13 cellular contexts compared by ENCODE assay signal in genomic region chr11:118305726-118306125, GRCh38. TPM values are rescaled to one million over a fixed set of nuclear protein-coding genes. Genes with fewer than 3 reads are reported as not detected.
DNase-seq lines count a peak whose midpoint lies in the region; ATAC-seq lines count a peak whose summit lies in the region.
"Had no signal": no experiment of that assay in that cellular context is flagged by ENCODE, and none has a peak within 500 bp of the region (broad histone marks: within the 10 kb centered on the region; RNA-seq: fewer than 3 reads in every experiment).

No MANE protein-coding gene starts in this region.

- no peaks in the 10 kb centered on the region for H3K79me2 ChIP-seq in Karpas-422 (ENCODE audit: low read length)

- POLR2A ChIA-PET in activated CD4-positive, alpha-beta T cell treated with anti-CD3 and anti-CD28 coated beads, Interleukin-2, amount 10 ng/mL, durations not matched to agents 7 days and 5 days (lab: Charles Lee): interaction anchor here (0.8 to 2.7 kb wide), 3 partner anchors 36 to 107 kb away, joined by 3 to 17 read pairs (median 6); partner anchors contain the start of genes CD3D and JAML

- H2AFZ ChIP-seq in Karpas-422 (ENCODE audit: low read length): peak overlapping the region; percentile 67

- CTCF ChIA-PET in activated CD4-positive, alpha-beta T cell treated with anti-CD3 and anti-CD28 coated beads, Interleukin-2, amount 10 ng/mL, durations not matched to agents 7 days and 5 days (lab: Charles Lee): interaction anchor here (1.2 to 2.6 kb wide), 6 partner anchors 10 to 107 kb away, joined by 3 to 10 read pairs (median 6); partner anchors contain the start of gene CD3D

- H3K4me1 Mint-ChIP-seq in activated CD4-positive, alpha-beta T cell treated with anti-CD3 and anti-CD28 coated beads, Interleukin-2, amount 10 ng/mL, durations not matched to agents 7 days and 5 days: peaks cover 80% of the 10 kb centered on the region
- H3K4me1 Mint-ChIP-seq in activated naive CD8-positive, alpha-beta T cell treated with anti-CD3 and anti-CD28 coated beads, Interleukin-2, amount 50 U/mL, for 24 hours: peaks cover 86% of the 10 kb centered on the region

- H3K4me3 ChIP-seq in Karpas-422 (ENCODE audit: low read length): no peak overlapping the region
- H3K4me3 ChIP-seq: colonic mucosa had no signal

- peaks cover 60% of the 10 kb centered on the region for H3K36me3 Mint-ChIP-seq in activated CD4-positive, alpha-beta T cell treated with anti-CD3 and anti-CD28 coated beads, Interleukin-2, amount 10 ng/mL, durations not matched to agents 7 days and 5 days (ENCODE audit: low read depth)
- H3K36me3 Mint-ChIP-seq in activated naive CD8-positive, alpha-beta T cell treated with anti-CD3 and anti-CD28 coated beads, Interleukin-2, amount 50 U/mL, for 24 hours (ENCODE audit: low read depth): peaks cover 56% of the 10 kb centered on the region

- H3K4me2 ChIP-seq in Karpas-422 (ENCODE audit: low read depth, low read length, poor library complexity, severe bottlenecking): no peak overlapping the region

- DNase-seq in Karpas-422 (no peak), KBM-7 (no peak), T-helper 9 cell (no peak)
- peak; percentile 67 for DNase-seq in activated CD4-positive, alpha-beta T cell treated with anti-CD3 and anti-CD28 coated beads, Interleukin-2, amount 10 ng/mL, durations not matched to agents 7 days and 5 days
- no peak for DNase-seq in activated naive CD8-positive, alpha-beta T cell treated with anti-CD3 and anti-CD28 coated beads, Interleukin-2, amount 50 U/mL, for 24 hours
- DNase-seq in stimulated activated naive CD4-positive, alpha-beta T cell (lab: John Stamatoyannopoulos, UW): peak; percentile 17 to 80 (median 58)
- DNase-seq: colonic mucosa, NCI-H1105 treated with DMSO at 0.1 percent for 48 hours, NCI-H446 treated with DMSO at 0.1 percent for 48 hours had no signal

- no peak overlapping the region for H3K27ac ChIP-seq in Karpas-422 (ENCODE audit: low read length)
- H3K27ac ChIP-seq: colonic mucosa, VCaP had no signal

- H3K9me3 Mint-ChIP-seq in activated CD4-positive, alpha-beta T cell treated with anti-CD3 and anti-CD28 coated beads, Interleukin-2, amount 10 ng/mL, durations not matched to agents 7 days and 5 days: no peaks in the 10 kb centered on the region
- no peaks in the 10 kb centered on the region for H3K9me3 Mint-ChIP-seq in activated naive CD8-positive, alpha-beta T cell treated with anti-CD3 and anti-CD28 coated beads, Interleukin-2, amount 50 U/mL, for 24 hours

- ATAC-seq in activated naive CD8-positive, alpha-beta T cell treated with anti-CD3 and anti-CD28 coated beads, Interleukin-2, amount 50 U/mL, for 24 hours: no peak
- no peak for ATAC-seq in GM18858 (IDR thresholded peaks at IDR 0.05; ENCODE audit: unreplicated experiment)

- no peaks in the 10 kb centered on the region for H3K36me3 ChIP-seq in Karpas-422 (ENCODE audit: insufficient read depth, low read length)
- H3K36me3 ChIP-seq: colonic mucosa had no signal

- in situ Hi-C loops in KBM-7 (cut with MboI; ENCODE audit: low pct_unique_long_range_greater_than_20kb, low sequenced_read_pairs): loop anchor here (10.0 kb wide), 1 partner anchor 49 kb away; the partner anchor contains the start of gene UBE4A

- no peaks in the 10 kb centered on the region for H3K4me1 ChIP-seq in Karpas-422 (ENCODE audit: low read length)
- H3K4me1 ChIP-seq: colonic mucosa had no signal

- H3K9me3 ChIP-seq in Karpas-422 (ENCODE audit: low read length): no peaks in the 10 kb centered on the region
- H3K9me3 ChIP-seq: colonic mucosa had no signal

- no peak overlapping the region for H3K9ac ChIP-seq in Karpas-422 (ENCODE audit: low read length)

- no peaks in the 10 kb centered on the region for H3K27me3 Mint-ChIP-seq in activated CD4-positive, alpha-beta T cell treated with anti-CD3 and anti-CD28 coated beads, Interleukin-2, amount 10 ng/mL, durations not matched to agents 7 days and 5 days
- no peaks in the 10 kb centered on the region for H3K27me3 Mint-ChIP-seq in activated naive CD8-positive, alpha-beta T cell treated with anti-CD3 and anti-CD28 coated beads, Interleukin-2, amount 50 U/mL, for 24 hours

- H3K27ac Mint-ChIP-seq in activated CD4-positive, alpha-beta T cell treated with anti-CD3 and anti-CD28 coated beads, Interleukin-2, amount 10 ng/mL, durations not matched to agents 7 days and 5 days: peak overlapping the region; percentile 99
- peak overlapping the region; percentile 98 for H3K27ac Mint-ChIP-seq in activated naive CD8-positive, alpha-beta T cell treated with anti-CD3 and anti-CD28 coated beads, Interleukin-2, amount 50 U/mL, for 24 hours

- no peaks in the 10 kb centered on the region for H4K20me1 ChIP-seq in Karpas-422 (ENCODE audit: insufficient read depth, low read depth, low read length)

- no peaks in the 10 kb centered on the region for H3K9me2 ChIP-seq in Karpas-422 (replicated peaks; ENCODE audit: insufficient read depth, low read length)

- peak overlapping the region; percentile 99 for H3K4me3 Mint-ChIP-seq in activated CD4-positive, alpha-beta T cell treated with anti-CD3 and anti-CD28 coated beads, Interleukin-2, amount 10 ng/mL, durations not matched to agents 7 days and 5 days
- H3K4me3 Mint-ChIP-seq in activated naive CD8-positive, alpha-beta T cell treated with anti-CD3 and anti-CD28 coated beads, Interleukin-2, amount 50 U/mL, for 24 hours: peak overlapping the region; percentile 97

- H3K27me3 ChIP-seq in Karpas-422 (ENCODE audit: low read length): no peaks in the 10 kb centered on the region
- H3K27me3 ChIP-seq: colonic mucosa had no signal

RNA-seq across cellular contexts. Expression of gene CD3E, which starts 1.2 kb away (rescaled TPM):
- 0.32 and 1.3 TPM in 2 replicates for total RNA-seq in Karpas-422 (2014; rRNA removed; shearing (Covaris generic); ENCODE audit: low replicate concordance)
- total RNA-seq in activated CD4-positive, alpha-beta T cell treated with anti-CD3 and anti-CD28 coated beads, Interleukin-2, amount 10 ng/mL, durations not matched to agents 7 days and 5 days: 100 to 1,000 TPM; 680 to 841 TPM
- total RNA-seq: H4, temporal lobe had no signal

RNA-seq across cellular contexts. Expression of gene CD3D, which starts 36.8 kb away (rescaled TPM):
- total RNA-seq in Karpas-422 (2014; rRNA removed; shearing (Covaris generic); ENCODE audit: low replicate concordance): 3.7 and 5.7 TPM in 2 replicates
- total RNA-seq in activated CD4-positive, alpha-beta T cell treated with anti-CD3 and anti-CD28 coated beads, Interleukin-2, amount 10 ng/mL, durations not matched to agents 7 days and 5 days: 100 to 1,000 TPM; 489 to 557 TPM
- total RNA-seq: H4, temporal lobe had no signal

RNA-seq across cellular contexts. Expression of gene CD3G, which starts 38.4 kb away (rescaled TPM):
- 88.1 and 158 TPM in 2 replicates for total RNA-seq in Karpas-422 (2014; rRNA removed; shearing (Covaris generic); ENCODE audit: low replicate concordance)
- total RNA-seq in activated CD4-positive, alpha-beta T cell treated with anti-CD3 and anti-CD28 coated beads, Interleukin-2, amount 10 ng/mL, durations not matched to agents 7 days and 5 days: 100 to 1,000 TPM; 264 to 268 TPM
- total RNA-seq: H4 had no signal

RNA-seq across cellular contexts. Expression of gene MPZL2, which starts 41.6 kb away (rescaled TPM):
- not detected in 2 replicates for total RNA-seq in Karpas-422 (2014; rRNA removed; shearing (Covaris generic); ENCODE audit: low replicate concordance)
- 1 to 10 TPM; 5.5 to 6.0 TPM for total RNA-seq in activated CD4-positive, alpha-beta T cell treated with anti-CD3 and anti-CD28 coated beads, Interleukin-2, amount 10 ng/mL, durations not matched to agents 7 days and 5 days

RNA-seq across cellular contexts. Expression of gene MPZL3, which starts 53.6 kb away (rescaled TPM):
- 2.7 and 7.0 TPM in 2 replicates for total RNA-seq in Karpas-422 (2014; rRNA removed; shearing (Covaris generic); ENCODE audit: low replicate concordance)
- 10 to 100 TPM; 21.2 to 22.0 TPM for total RNA-seq in activated CD4-positive, alpha-beta T cell treated with anti-CD3 and anti-CD28 coated beads, Interleukin-2, amount 10 ng/mL, durations not matched to agents 7 days and 5 days

Comparison
In these comparisons a context has a peak if more than half of its experiments do, and no peak if none do; other contexts are left out.
1. DNase-seq: peak in activated CD4-positive, alpha-beta T cell treated with anti-CD3 and anti-CD28 coated beads, Interleukin-2, amount 10 ng/mL, durations not matched to agents 7 days and 5 days (single experiment) and stimulated activated naive CD4-positive, alpha-beta T cell (6 of 6); none in Karpas-422 (single experiment), activated naive CD8-positive, alpha-beta T cell treated with anti-CD3 and anti-CD28 coated beads, Interleukin-2, amount 50 U/mL, for 24 hours (single experiment), KBM-7 (single experiment) and T-helper 9 cell (single experiment).
2. RNA of gene CD3E, which starts 1.2 kb away (total RNA-seq): 680 to 841 TPM in activated CD4-positive, alpha-beta T cell treated with anti-CD3 and anti-CD28 coated beads, Interleukin-2, amount 10 ng/mL, durations not matched to agents 7 days and 5 days; 0.32 to 1.3 TPM in Karpas-422; every median in the first group is over 100 times any median in the second.
3. RNA of gene CD3D, which starts 36.8 kb away (total RNA-seq): 489 to 557 TPM in activated CD4-positive, alpha-beta T cell treated with anti-CD3 and anti-CD28 coated beads, Interleukin-2, amount 10 ng/mL, durations not matched to agents 7 days and 5 days; 3.7 to 5.7 TPM in Karpas-422; every median in the first group is over 10 times any median in the second.